In the genomic region with DNA sequence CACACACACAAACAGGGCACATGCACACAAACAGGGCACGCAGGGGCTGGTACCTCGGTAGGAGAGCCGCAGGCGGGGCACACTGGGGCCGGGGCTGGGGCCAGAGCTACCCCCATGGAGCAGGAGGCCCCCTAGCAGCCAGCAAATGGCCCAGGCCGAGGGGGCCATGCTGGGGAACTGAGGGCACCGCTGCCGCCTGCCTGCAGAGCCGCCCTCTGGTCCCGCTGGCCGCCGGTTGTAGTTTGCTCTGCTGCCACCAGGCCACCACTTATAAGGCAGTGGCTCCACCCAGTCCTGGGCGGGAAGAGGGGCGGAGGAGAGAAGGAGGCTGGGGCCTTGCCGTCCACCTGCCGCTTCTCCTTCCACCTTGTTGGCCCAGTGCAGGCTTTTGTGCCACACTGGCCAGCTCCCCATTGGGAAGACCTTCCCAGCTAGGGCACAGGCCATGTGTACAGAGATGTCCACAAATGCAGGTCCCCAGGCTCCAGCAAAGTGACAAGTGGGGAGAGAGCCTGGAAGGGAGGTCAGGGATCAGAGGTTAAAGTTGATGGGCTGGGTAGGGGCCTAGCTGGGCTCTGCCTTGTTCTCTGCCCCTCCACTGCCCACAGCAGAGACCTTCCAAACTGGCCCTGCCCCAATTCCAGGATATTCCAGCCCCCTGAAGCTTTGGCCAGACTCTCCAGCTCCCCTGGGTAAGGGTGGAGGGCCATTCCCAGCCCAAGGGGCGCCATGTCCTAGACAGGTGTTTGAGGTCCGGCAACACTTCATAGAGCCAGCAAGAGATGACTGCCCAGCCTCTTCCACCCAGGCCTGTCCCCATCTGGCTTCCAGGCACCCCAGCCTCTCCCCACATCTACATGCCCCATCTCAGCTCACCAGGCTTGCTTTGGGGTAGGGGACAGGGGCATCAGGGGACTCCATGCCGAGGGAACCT, we compare ENCODE assay signal across 8 cellular contexts. TPM values are rescaled to one million over a fixed set of nuclear protein-coding genes. Genes with fewer than 3 reads are reported as not detected.
DNase-seq lines count a peak whose midpoint lies in the region; ATAC-seq and TF ChIP-seq lines count a peak whose summit lies in the region.

A gene (minus strand): TSS at position 244 of the 934 bp plus-strand sequence. CDS start 76 bp downstream, at position 168.

- H3K4me3 ChIP-seq in duodenal mucosa (ENCODE audit: low read depth in 1 of 2, low read length in 2 of 2), result peak within 1 kb of the TSS; percentile 16 to 19

- peak; percentile 55 for ATAC-seq in HG02840 (IDR thresholded peaks at IDR 0.05; ENCODE audit: low FRiP score, unreplicated experiment)

- in situ Hi-C loops in GM13977 (cut with MboI; ENCODE audit: low pct_unique_long_range_greater_than_20kb, low sequenced_read_pairs, unreplicated experiment), result no loop called here

- DNase-seq in GM13977 (ENCODE audit: low spot score) (peak; percentile 84), NCI-H526 (lab: John Stamatoyannopoulos, UW) (peak; percentile 62 to 93), mesenteric fat pad (ENCODE audit: low spot score) (no peak), pons (ENCODE audit: low spot score) (no peak)
- DNase-seq in activated CD4-positive, alpha-beta T cell treated with anti-CD3 and anti-CD28 coated beads, Interleukin-2, amount 50 U/mL, for 1 hour, result peak; percentile 71
- peak; percentile 18 to 52 for DNase-seq in stimulated activated CD8-positive, alpha-beta memory T cell treated with anti-CD3 and anti-CD28 coated beads, Interleukin-7, amount 100 ng/mL, for 4 hours (ENCODE audit: low read depth in 2 of 2)

- no peaks in the 10 kb centered on the region for H3K27me3 ChIP-seq in duodenal mucosa (ENCODE audit: control insufficient read depth in 1 of 2, insufficient read depth in 2 of 2, low read length in 2 of 2)

- no peaks in the 10 kb centered on the region for H3K9me3 ChIP-seq in duodenal mucosa (ENCODE audit: control insufficient read depth in 1 of 2, low read length in 2 of 2)

- peaks cover 0 to 7% of the 10 kb centered on the region in 2 donors for H3K4me1 ChIP-seq in duodenal mucosa (ENCODE audit: control insufficient read depth in 1 of 2, insufficient read depth in 2 of 2, low read length in 2 of 2)

- peak; percentile 35 for TF ChIP-seq CTCF in GM13977 (IDR thresholded peaks at IDR 0.05; ENCODE audit: extremely low read depth, insufficient read depth, missing control alignments)

- no peaks in the 10 kb centered on the region for H3K36me3 ChIP-seq in duodenal mucosa (ENCODE audit: control insufficient read depth in 1 of 2, insufficient read depth in 2 of 2, low read length in 2 of 2)

- H3K27ac ChIP-seq in duodenal mucosa (ENCODE audit: low read depth, low read length), result no peak within 1 kb of the TSS

- peak within 1 kb of the TSS in 1 of 2 donors; percentile 22 for H3K9ac ChIP-seq in duodenal mucosa (ENCODE audit: low read depth in 1 of 2, low read length in 2 of 2)

RNA-seq across cellular contexts. Expression of the gene that starts here (rescaled TPM):
- total RNA-seq in mesenteric fat pad, result 144 TPM

Comparison
In these comparisons a context has a peak if more than half of its experiments do, and no peak if none do; other contexts are left out.
1. DNase-seq: peak in GM13977 (single experiment), NCI-H526 (2 of 2), activated CD4-positive, alpha-beta T cell treated with anti-CD3 and anti-CD28 coated beads, Interleukin-2, amount 50 U/mL, for 1 hour (single experiment) and stimulated activated CD8-positive, alpha-beta memory T cell treated with anti-CD3 and anti-CD28 coated beads, Interleukin-7, amount 100 ng/mL, for 4 hours (2 of 2); none in mesenteric fat pad (single experiment) and pons (single experiment).